Comparison of ENCODE assay signal across 18 cellular contexts in genomic region chr9:16119861-16120641, GRCh38.
A peak's percentile ranks its signal among the peaks of the same experiment; 100 is the strongest.
DNase-seq lines count a peak whose midpoint lies in the region; ATAC-seq, FAIRE-seq and TF ChIP-seq lines count a peak whose summit lies in the region.
"Had no signal": no experiment of that assay in that cellular context is flagged by ENCODE, and none has a peak within 500 bp of the region (broad histone marks: within the 10 kb centered on the region; RNA-seq: fewer than 3 reads in every experiment).

No MANE protein-coding gene starts in this region.

- H3K36me3 Mint-ChIP-seq in neural crest cell (ENCODE audit: low read depth): no peaks in the 10 kb centered on the region
- H3K36me3 Mint-ChIP-seq: CD14-positive monocyte, immature natural killer cell had no signal

- intact Hi-C loops in posterior cingulate gyrus (cut with DNase I): no loop called here

- H3K9me3 Mint-ChIP-seq in neural crest cell: no peaks in the 10 kb centered on the region
- H3K9me3 Mint-ChIP-seq: activated CD4-positive, alpha-beta memory T cell treated with anti-CD3 and anti-CD28 coated beads, Interleukin-2, amount 10 ng/mL, durations not matched to agents 7 days and 5 days had no signal

- FAIRE-seq in RCC 7860 (lab: Jason Lieb, UNC): peak; percentile 58
- FAIRE-seq in GM12892 (lab: Jason Lieb, UNC): no peak
- FAIRE-seq: frontal cortex, G401.6, GM18507 had no signal

- peak overlapping the region; percentile 87 for H3K27ac Mint-ChIP-seq in neural crest cell (ENCODE audit: unreplicated experiment)
- H3K27ac Mint-ChIP-seq: activated CD4-positive, alpha-beta memory T cell treated with anti-CD3 and anti-CD28 coated beads, Interleukin-2, amount 10 ng/mL, durations not matched to agents 7 days and 5 days; activated T-helper 17 cell treated with anti-CD3 and anti-CD28 coated beads, Interleukin-2, amount 50 U/mL, for 72 hours; CD14-positive monocyte; immature natural killer cell had no signal

- H3K4me1 Mint-ChIP-seq in neural crest cell: peaks cover 14% of the 10 kb centered on the region
- H3K4me1 Mint-ChIP-seq: activated CD4-positive, alpha-beta memory T cell treated with anti-CD3 and anti-CD28 coated beads, Interleukin-2, amount 10 ng/mL, durations not matched to agents 7 days and 5 days; activated T-helper 17 cell treated with anti-CD3 and anti-CD28 coated beads, Interleukin-2, amount 50 U/mL, for 72 hours; CD14-positive monocyte; immature natural killer cell had no signal

- H3K27me3 Mint-ChIP-seq in neural crest cell (ENCODE audit: low read depth): no peaks in the 10 kb centered on the region
- H3K27me3 Mint-ChIP-seq: activated CD4-positive, alpha-beta memory T cell treated with anti-CD3 and anti-CD28 coated beads, Interleukin-2, amount 10 ng/mL, durations not matched to agents 7 days and 5 days; activated T-helper 17 cell treated with anti-CD3 and anti-CD28 coated beads, Interleukin-2, amount 50 U/mL, for 72 hours had no signal

- DNase-seq in ELR (ENCODE audit: low read depth): peak; percentile 91
- peak; percentile 74 for DNase-seq in RCC 7860 (ENCODE audit: low spot score)
- DNase-seq in fibroblast of gingiva (ENCODE audit: low read depth): peak; percentile 77
- DNase-seq in neural crest cell (ENCODE audit: low read depth, low spot score): no peak
- DNase-seq in posterior cingulate gyrus: no peak
- DNase-seq in GM12892 (ENCODE audit: insufficient read length): no peak
- no peak for DNase-seq in activated CD4-positive, alpha-beta T cell treated with anti-CD3 and anti-CD28 coated beads for 4 hours
- DNase-seq: activated CD4-positive, alpha-beta memory T cell treated with anti-CD3 and anti-CD28 coated beads, Interleukin-2, amount 10 ng/mL, durations not matched to agents 7 days and 5 days; GOT3; immature natural killer cell; MM.1S; SHP77 had no signal

- no peak for TF ChIP-seq CTCF in neural crest cell (conservative IDR thresholded peaks at IDR 0.05)

- TF ChIP-seq POLR2A in GM12892 (IDR thresholded peaks at IDR 0.05; ENCODE audit: low read depth, low read length): no peak

- ATAC-seq in GM18498 (IDR thresholded peaks at IDR 0.05; ENCODE audit: unreplicated experiment): no peak
- ATAC-seq: activated T-helper 17 cell treated with anti-CD3 and anti-CD28 coated beads, Interleukin-2, amount 50 U/mL, for 72 hours had no signal

- no peak overlapping the region for H3K4me3 Mint-ChIP-seq in neural crest cell
- H3K4me3 Mint-ChIP-seq: activated CD4-positive, alpha-beta memory T cell treated with anti-CD3 and anti-CD28 coated beads, Interleukin-2, amount 10 ng/mL, durations not matched to agents 7 days and 5 days; activated T-helper 17 cell treated with anti-CD3 and anti-CD28 coated beads, Interleukin-2, amount 50 U/mL, for 72 hours; CD14-positive monocyte; immature natural killer cell had no signal

Comparison
In these comparisons a context has a peak if more than half of its experiments do, and no peak if none do; other contexts are left out.
1. DNase-seq: peak in ELR (single experiment), RCC 7860 (single experiment) and fibroblast of gingiva (single experiment); none in neural crest cell (single experiment), posterior cingulate gyrus (0 of 10), GM12892 (single experiment) and activated CD4-positive, alpha-beta T cell treated with anti-CD3 and anti-CD28 coated beads for 4 hours (0 of 2).